Comparison of ENCODE assay signal across 8 cellular contexts in genomic region chr9:95508242-95508967, GRCh38. TPM values are rescaled to one million over a fixed set of nuclear protein-coding genes. Genes with fewer than 3 reads are reported as not detected.
DNase-seq lines count a peak whose midpoint lies in the region; ATAC-seq, FAIRE-seq and TF ChIP-seq lines count a peak whose summit lies in the region.

No MANE protein-coding gene starts in this region.

- CTCF ChIA-PET in A549 (lab: Yijun Ruan, JAX) = interaction anchor here (1.2 kb wide), 1 partner anchor 464 kb away, joined by 3 read pairs; no protein-coding TSS in a partner anchor

- H3K4me2 ChIP-seq in A549 = peak overlapping the region; percentile 100

- in situ Hi-C loops in GM13977 (cut with MboI; ENCODE audit: low pct_unique_long_range_greater_than_20kb, low sequenced_read_pairs, unreplicated experiment) = no loop called here

- TF ChIP-seq POLR2A in A549 (IDR thresholded peaks at IDR 0.05; ENCODE audit: low read length) (no peak), erythroblast (IDR thresholded peaks at IDR 0.05; ENCODE audit: low read length) (no peak)

- POLR2A ChIA-PET in A549 (lab: Yijun Ruan, JAX) = interaction anchor here (1.0 to 2.1 kb wide), 3 partner anchors 125 to 367 kb away, joined by 5 to 12 read pairs (median 8); partner anchors contain the start of gene ERCC6L2

- no peak for TF ChIP-seq CTCF in A549 (IDR thresholded peaks at IDR 0.05)
- TF ChIP-seq CTCF in GM13977 (IDR thresholded peaks at IDR 0.05; ENCODE audit: extremely low read depth, insufficient read depth, missing control alignments) = no peak
- TF ChIP-seq CTCF in WI38 (IDR thresholded peaks at IDR 0.05; ENCODE audit: low read depth, low read length) = no peak
- no peak for TF ChIP-seq CTCF in neutrophil (IDR thresholded peaks at IDR 0.05)

- H3K9me3 ChIP-seq in A549 = no peaks in the 10 kb centered on the region
- H3K9me3 ChIP-seq in neutrophil = no peaks in the 10 kb centered on the region

- no peaks in the 10 kb centered on the region for H3K36me3 ChIP-seq in neutrophil

- peaks cover 98% of the 10 kb centered on the region for H3K27me3 ChIP-seq in neutrophil

- H3K4me3 ChIP-seq in A549 (peak overlapping the region; percentile 84), WI38 (ENCODE audit: low read depth, low read length) (peak overlapping the region; percentile 72), neutrophil (ENCODE audit: low read depth in 1 of 2, low read length in 1 of 2) (peak overlapping the region; percentile 4 to 40)

- peaks cover 24% of the 10 kb centered on the region for H3K4me1 ChIP-seq in A549
- peaks cover 32 to 45% of the 10 kb centered on the region in 2 experiments for H3K4me1 ChIP-seq in neutrophil (ENCODE audit: control insufficient read depth in 1 of 2, insufficient read depth in 1 of 2, low read depth in 1 of 2, low read length in 1 of 2)

- 5% methylated on average over 4 of the region's 111 CpGs for WGBS in A549 (ENCODE audit: missing lambda C conversion rate)

- DNase-seq in A549 (ENCODE audit: low read depth in 1 of 2, low spot score in 1 of 2) (peak in 1 of 2 experiments; percentile 25), GM13977 (ENCODE audit: low spot score) (peak; percentile 33), erythroblast (lab: John Stamatoyannopoulos, UW) (peak; percentile 37 to 50), AG08395 (ENCODE audit: low spot score) (no peak)
- no peak for DNase-seq in activated CD4-positive, CD25-positive, alpha-beta regulatory T cell treated with anti-CD3 and anti-CD28 coated beads, Interleukin-2, amount 50 U/mL, for 72 hours

- no peak for TF ChIP-seq RAD21 in A549 (conservative IDR thresholded peaks at IDR 0.05 in 1 of 2, IDR thresholded peaks at IDR 0.05 in 1 of 2)

- ATAC-seq in A549 (peak in 1 of 2 experiments; percentile 2; a peak in 2 of 6 replicates), GM18520 (IDR thresholded peaks at IDR 0.05; ENCODE audit: unreplicated experiment) (no peak)

- no peak for TF ChIP-seq EP300 in A549 (IDR thresholded peaks at IDR 0.05)

- FAIRE-seq in A549 (lab: Jason Lieb, UNC) = no peak

- H3K27ac ChIP-seq in A549 = peak overlapping the region; percentile 88 to 97
- no peak overlapping the region for H3K27ac ChIP-seq in neutrophil

TF ChIP-seq in A549, 52 proteins besides CTCF, POLR2A, EP300 and RAD21:
- TF ChIP-seq BHLHE40 (IDR thresholded peaks at IDR 0.05; ENCODE audit: low read depth, low read length) (no peak), MYC (IDR thresholded peaks at IDR 0.05; ENCODE audit: borderline replicate concordance, low read length) (no peak), POLR2AphosphoS2 (conservative IDR thresholded peaks at IDR 0.05; ENCODE audit: low read length) (no peak), FOXS1 (CRISPR knock-in tag; IDR thresholded peaks at IDR 0.05) (no peak), CHD4 (IDR thresholded peaks at IDR 0.05; ENCODE audit: borderline replicate concordance) (no peak), HOXB5 (CRISPR knock-in tag; IDR thresholded peaks at IDR 0.05) (no peak), KDM1A (IDR thresholded peaks at IDR 0.05; ENCODE audit: low read depth) (no peak), REST (IDR thresholded peaks at IDR 0.05) (no peak)

RNA-seq across cellular contexts. Expression of gene PTCH1, which starts 8.4 kb away (rescaled TPM):
- 4.8 and 7.7 TPM in 2 replicates for polyA plus RNA-seq in A549 (2011; rRNA removed)
- 2.9 and 4.8 TPM in 2 replicates for polyA plus RNA-seq in A549 (2012; cell fraction: cytosol; rRNA removed)
- polyA plus RNA-seq in A549 (2012; cell fraction: nucleus; rRNA removed) = 8.1 and 8.2 TPM in 2 replicates
- polyA plus RNA-seq in A549 (2017; fragmentation: RNase III; extraction: RNeasy Plus Mini Kit Qiagen cat#74134 plus additional on column Dnase treatment) = 1.6 to 1.9 TPM (median 1.9 TPM) in 3 replicates
- polyA minus RNA-seq in A549 (2011; rRNA and poly(A)+ RNA removed) = 11.4 and 19.0 TPM in 2 replicates

Comparison
In these comparisons a context has a peak if more than half of its experiments do, and no peak if none do; other contexts are left out.
1. DNase-seq: peak in GM13977 (single experiment) and erythroblast (2 of 2); none in AG08395 (single experiment) and activated CD4-positive, CD25-positive, alpha-beta regulatory T cell treated with anti-CD3 and anti-CD28 coated beads, Interleukin-2, amount 50 U/mL, for 72 hours (single experiment).
2. H3K4me3 ChIP-seq: peak in every context shown above with its lines; median percentile 84 in A549; 72 in WI38; 22 in neutrophil.